ENCODE assay signal across 8 cellular contexts in the genomic region with DNA sequence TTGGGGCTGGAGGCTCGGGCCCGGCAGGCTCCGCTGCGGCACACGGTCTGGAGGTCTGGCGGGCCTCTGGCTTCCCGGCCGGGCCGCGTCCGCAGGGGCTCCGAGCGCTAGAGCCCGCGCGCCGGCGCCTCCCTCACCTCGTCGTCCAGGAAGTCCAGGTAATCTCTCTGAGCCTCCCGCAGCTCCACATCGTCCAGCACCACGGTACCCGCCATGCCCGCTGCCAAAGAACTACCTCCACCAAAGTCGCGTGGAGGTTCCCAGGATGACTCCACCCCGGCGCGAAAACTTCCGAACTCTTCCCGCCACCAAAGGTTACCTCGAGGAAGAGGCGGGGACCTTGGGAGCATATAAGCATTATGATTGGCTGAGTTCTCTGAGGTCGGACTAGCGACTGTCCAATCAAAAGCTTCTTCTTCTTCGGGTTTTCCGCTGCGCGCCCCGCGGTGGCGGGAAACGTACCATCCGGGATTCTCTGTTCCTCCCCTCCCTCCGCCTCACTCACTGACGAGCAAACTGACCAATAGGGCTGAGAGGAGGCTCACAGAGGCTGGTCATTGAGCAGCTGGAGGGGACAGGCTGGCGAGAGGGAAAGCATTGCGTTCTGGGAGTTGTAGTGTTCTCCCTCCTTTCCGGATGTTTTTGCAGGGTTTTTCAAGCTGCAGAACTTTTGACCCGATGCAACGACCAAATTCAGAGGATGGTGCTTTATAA. TPM values are rescaled to one million over a fixed set of nuclear protein-coding genes. Genes with fewer than 3 reads are reported as not detected.
DNase-seq lines count a peak whose midpoint lies in the region; ATAC-seq and TF ChIP-seq lines count a peak whose summit lies in the region.

A gene (minus strand): TSS at position 283 of the 714 bp plus-strand sequence. CDS start 68 bp downstream, at position 215.

- peaks cover 32% of the 10 kb centered on the region for H3K36me3 Mint-ChIP-seq in CD8-positive, alpha-beta T cell

- CTCF ChIA-PET in CD8-positive, alpha-beta T cell (lab: Charles Lee): interaction anchor here (0.6 to 10.6 kb wide), 32 partner anchors 11 to 378 kb away, joined by 3 to 229 read pairs (median 5); a partner anchor contains a TSS

- H3K27me3 ChIP-seq in CD8-positive, alpha-beta T cell (ENCODE audit: insufficient read depth, low read length): no peaks in the 10 kb centered on the region
- no peaks in the 10 kb centered on the region for H3K27me3 ChIP-seq in effector memory CD4-positive, alpha-beta T cell (replicated peaks; ENCODE audit: control insufficient read depth, insufficient read depth, low read length, poor library complexity, severe bottlenecking)

- H3K4me3 Mint-ChIP-seq in CD8-positive, alpha-beta T cell: peak within 1 kb of the TSS; percentile 50

- H3K4me1 ChIP-seq in CD8-positive, alpha-beta T cell (ENCODE audit: insufficient read depth, low read length): peaks cover 36% of the 10 kb centered on the region
- peaks cover 27% of the 10 kb centered on the region for H3K4me1 ChIP-seq in effector memory CD4-positive, alpha-beta T cell (ENCODE audit: control insufficient read depth, insufficient read depth, low read length, poor library complexity, severe bottlenecking)

- POLR2A ChIA-PET in CD8-positive, alpha-beta T cell (lab: Charles Lee): interaction anchor here (0.6 to 4.7 kb wide), 23 partner anchors 10 to 774 kb away, joined by 3 to 68 read pairs (median 4); a partner anchor contains a TSS

- H3K4me1 Mint-ChIP-seq in CD8-positive, alpha-beta T cell (ENCODE audit: low read depth): peaks cover 44% of the 10 kb centered on the region

- intact Hi-C loops in CD8-positive, alpha-beta T cell (cut with DNase I, micrococcal nuclease): loop anchor here (1.0 to 10.0 kb wide), 13 partner anchors 20 to 1260 kb away; a partner anchor contains a TSS

- H3K27me3 Mint-ChIP-seq in CD8-positive, alpha-beta T cell (ENCODE audit: low read depth): no peaks in the 10 kb centered on the region

- H3K36me3 ChIP-seq in CD8-positive, alpha-beta T cell (ENCODE audit: insufficient read depth, low read length): peaks cover 14% of the 10 kb centered on the region
- peaks cover 30% of the 10 kb centered on the region for H3K36me3 ChIP-seq in effector memory CD4-positive, alpha-beta T cell (ENCODE audit: control insufficient read depth, insufficient read depth, low read length)

- peak within 1 kb of the TSS; percentile 67 for H3K4me3 ChIP-seq in CD8-positive, alpha-beta T cell (ENCODE audit: low read depth, low read length)
- H3K4me3 ChIP-seq in effector memory CD4-positive, alpha-beta T cell (ENCODE audit: insufficient read depth, low read depth, low read length, poor library complexity, severe bottlenecking): peak within 1 kb of the TSS; percentile 75

- no peaks in the 10 kb centered on the region for H3K9me3 Mint-ChIP-seq in CD8-positive, alpha-beta T cell

- peak; percentile 95 for ATAC-seq in CD8-positive, alpha-beta T cell
- ATAC-seq in GM19467 (IDR thresholded peaks at IDR 0.05; ENCODE audit: unreplicated experiment): peak; percentile 99

- H3K27ac ChIP-seq in CD8-positive, alpha-beta T cell (ENCODE audit: low read depth, low read length): peak within 1 kb of the TSS; percentile 56
- H3K27ac ChIP-seq in effector memory CD4-positive, alpha-beta T cell (ENCODE audit: insufficient read depth, low read length, poor library complexity, severe bottlenecking): peak within 1 kb of the TSS; percentile 67

- peak within 1 kb of the TSS; percentile 63 for H3K27ac Mint-ChIP-seq in CD8-positive, alpha-beta T cell

- no peaks in the 10 kb centered on the region for H3K9me3 ChIP-seq in CD8-positive, alpha-beta T cell (ENCODE audit: low read length)
- no peaks in the 10 kb centered on the region for H3K9me3 ChIP-seq in effector memory CD4-positive, alpha-beta T cell (ENCODE audit: control insufficient read depth, low read length)

- no peak for TF ChIP-seq CTCF in CD8-positive, alpha-beta T cell (IDR thresholded peaks at IDR 0.05)

- peak; percentile 89 to 96 (median 92) for DNase-seq in CD8-positive, alpha-beta T cell
- peak; percentile 99 for DNase-seq in HS-27A (ENCODE audit: low read depth)
- peak; percentile 48 for DNase-seq in NK-92 (lab: John Stamatoyannopoulos, UW; ENCODE audit: unreplicated experiment)
- DNase-seq in activated CD8-positive, alpha-beta memory T cell treated with anti-CD3 and anti-CD28 coated beads for 1 hour (ENCODE audit: extremely low read depth in 1 of 2, low read depth in 1 of 2): peak; percentile 84 to 85
- peak; percentile 93 to 96 (median 95) for DNase-seq in effector memory CD4-positive, alpha-beta T cell
- DNase-seq in lung microvascular endothelial cell (ENCODE audit: low read depth in 2 of 2): peak; percentile 99
- peak; percentile 86 to 95 (median 93) for DNase-seq in stimulated activated CD4-positive, alpha-beta T cell treated with anti-CD3 and anti-CD28 coated beads, TNF-alpha, amount 100 ng/mL, for 48 hours (ENCODE audit: low read depth in 3 of 3)

RNA-seq across cellular contexts. Expression of the gene that starts here (rescaled TPM):
- total RNA-seq in CD8-positive, alpha-beta T cell: 1 to 10 TPM; 6.2 to 6.8 TPM
- 37.9 and 47.3 TPM in 2 replicates for total RNA-seq in lung microvascular endothelial cell

Comparison
In these comparisons a context has a peak if more than half of its experiments do, and no peak if none do; other contexts are left out.
1. Peak in every context shown above with its lines: DNase-seq, ATAC-seq, H3K4me3 ChIP-seq and H3K27ac ChIP-seq.
2. DNase-seq: peak in every context shown above with its lines; median percentile 99 in HS-27A; 99 in lung microvascular endothelial cell; 95 in effector memory CD4-positive, alpha-beta T cell; 93 in stimulated activated CD4-positive, alpha-beta T cell treated with anti-CD3 and anti-CD28 coated beads, TNF-alpha, amount 100 ng/mL, for 48 hours; 92 in CD8-positive, alpha-beta T cell; 84 in activated CD8-positive, alpha-beta memory T cell treated with anti-CD3 and anti-CD28 coated beads for 1 hour; 48 in NK-92.